ENCODE assay signal across 1 cellular context in genomic region chr10:119139464-119140067, GRCh38.
TF ChIP-seq lines count a peak whose summit lies in the region.

No MANE protein-coding gene starts in this region.

TF ChIP-seq in HepG2, 621 proteins besides CTCF, POLR2A, EP300 and RAD21 (continued from another document):
- TF ChIP-seq RFXAP (CRISPR knock-in tag; IDR thresholded peaks at IDR 0.05; ENCODE audit: borderline replicate concordance) = 0 out of 2 replicates have a peak, but pooled peaks have one; percentile 26
- TF ChIP-seq E2F2 (CRISPR knock-in tag; IDR thresholded peaks at IDR 0.05; ENCODE audit: borderline replicate concordance) = no peak
- TF ChIP-seq ZGPAT (CRISPR knock-in tag; IDR thresholded peaks at IDR 0.05) = 0 out of 2 replicates have a peak, but pooled peaks have one; percentile 38
- TF ChIP-seq STAG1 (CRISPR knock-in tag; IDR thresholded peaks at IDR 0.05) = peak; percentile 92
- TF ChIP-seq ONECUT2 (CRISPR knock-in tag; IDR thresholded peaks at IDR 0.05) = no peak
- TF ChIP-seq ZNF710 (CRISPR knock-in tag; IDR thresholded peaks at IDR 0.05; ENCODE audit: borderline replicate concordance) = no peak
- TF ChIP-seq ATF2 (CRISPR knock-in tag; IDR thresholded peaks at IDR 0.05) = no peak
- TF ChIP-seq ZFP91 (CRISPR knock-in tag; IDR thresholded peaks at IDR 0.05; ENCODE audit: borderline replicate concordance) = peak; percentile 43
- TF ChIP-seq ZNF766 (CRISPR knock-in tag; IDR thresholded peaks at IDR 0.05; ENCODE audit: borderline replicate concordance) = 0 out of 2 replicates have a peak, but pooled peaks have one; percentile 18
- no peak for TF ChIP-seq MAF1 (CRISPR knock-in tag; IDR thresholded peaks at IDR 0.05; ENCODE audit: borderline replicate concordance)
- TF ChIP-seq SAFB2 (CRISPR knock-in tag; IDR thresholded peaks at IDR 0.05; ENCODE audit: borderline replicate concordance, low read depth) = 0 out of 2 replicates have a peak, but pooled peaks have one; percentile 48
- TF ChIP-seq MIXL1 (CRISPR knock-in tag; IDR thresholded peaks at IDR 0.05) = no peak
- TF ChIP-seq ZNF230 (CRISPR knock-in tag; IDR thresholded peaks at IDR 0.05) = no peak
- no peak for TF ChIP-seq ZSCAN9 (CRISPR knock-in tag; IDR thresholded peaks at IDR 0.05; ENCODE audit: borderline replicate concordance)
- no peak for TF ChIP-seq BCL3 (CRISPR knock-in tag; IDR thresholded peaks at IDR 0.05)
- no peak for TF ChIP-seq TERF1 (CRISPR knock-in tag; IDR thresholded peaks at IDR 0.05)
- 0 out of 2 replicates have a peak, but pooled peaks have one; percentile 26 for TF ChIP-seq SALL1 (CRISPR knock-in tag; IDR thresholded peaks at IDR 0.05)
